In the genomic region with DNA sequence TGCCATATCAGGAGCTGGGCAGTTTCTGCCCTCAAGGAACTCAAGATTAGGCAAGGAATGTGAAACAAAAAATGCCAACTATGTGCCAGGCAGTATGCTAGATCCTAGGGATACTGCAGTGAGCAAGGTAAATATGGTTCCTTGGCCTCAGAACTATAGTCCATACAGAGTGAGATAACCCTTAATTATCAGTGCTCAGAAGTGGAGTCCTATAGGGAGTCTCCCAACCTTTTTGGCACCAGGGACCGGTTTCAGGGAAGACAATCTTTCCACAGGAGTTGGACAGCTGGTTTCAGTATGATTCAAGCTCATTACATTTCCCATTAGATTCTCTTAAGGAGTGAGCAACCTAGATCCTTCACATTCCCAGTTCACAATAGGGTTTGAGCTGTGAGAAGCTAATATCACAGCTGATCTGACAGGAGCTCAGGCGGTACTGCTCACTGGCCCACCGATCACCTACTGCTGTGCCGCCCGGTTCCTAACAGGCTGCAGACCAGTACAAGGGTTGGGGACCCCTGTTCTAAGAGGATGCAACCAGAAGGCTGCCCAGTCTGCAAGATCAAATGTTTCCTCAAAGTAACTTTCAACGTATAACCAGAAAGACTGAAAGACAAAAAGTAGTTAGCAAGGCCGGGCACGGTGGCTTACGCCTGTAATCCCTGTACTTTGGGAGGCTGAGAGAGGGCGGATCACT, we compare ENCODE assay signal across 8 cellular contexts. TPM values are rescaled to one million over a fixed set of nuclear protein-coding genes. Genes with fewer than 3 reads are reported as not detected.
DNase-seq lines count a peak whose midpoint lies in the region; ATAC-seq and TF ChIP-seq lines count a peak whose summit lies in the region.

No MANE protein-coding gene starts in this region.

- intact Hi-C loops in Caco-2 (cut with micrococcal nuclease; ENCODE audit: unreplicated experiment) = loop anchor here (2.0 kb wide), 1 partner anchor 31 kb away; the partner anchor contains the start of gene PPAT

- H3K9me3 Mint-ChIP-seq in Caco-2 (ENCODE audit: unreplicated experiment) (no peaks in the 10 kb centered on the region), chondrocyte (ENCODE audit: low read depth) (no peaks in the 10 kb centered on the region), nephron progenitor cell (no peaks in the 10 kb centered on the region)

- CTCF ChIA-PET in Caco-2 (lab: Charles Lee) = no interaction called here

- H3K27ac Mint-ChIP-seq in Caco-2 (ENCODE audit: unreplicated experiment) = peak overlapping the region; percentile 99
- peak overlapping the region; percentile 96 for H3K27ac Mint-ChIP-seq in chondrocyte (ENCODE audit: unreplicated experiment)
- peak overlapping the region; percentile 99 for H3K27ac Mint-ChIP-seq in nephron progenitor cell

- H3K4me1 Mint-ChIP-seq in Caco-2 (ENCODE audit: low read depth, unreplicated experiment) (peaks cover 6% of the 10 kb centered on the region), chondrocyte (ENCODE audit: low read depth) (peaks cover 43% of the 10 kb centered on the region), nephron progenitor cell (peaks cover 54% of the 10 kb centered on the region)

- H3K4me1 ChIP-seq in Caco-2 (peaks cover 20% of the 10 kb centered on the region), MM.1S (ENCODE audit: low read length) (peaks cover 17% of the 10 kb centered on the region)

- H3F3A ChIP-seq in MM.1S (ENCODE audit: insufficient read depth, low read length) = peaks cover 12% of the 10 kb centered on the region

- POLR2A ChIA-PET in Caco-2 (lab: Charles Lee) = interaction anchor here (0.6 to 2.1 kb wide), 3 partner anchors 17 to 79 kb away, joined by 4 to 17 read pairs (median 7); partner anchors contain the start of genes PAICS and PPAT

- no peaks in the 10 kb centered on the region for H3K9me2 ChIP-seq in MM.1S (replicated peaks; ENCODE audit: insufficient read depth, low read length)

- H2AFZ ChIP-seq in MM.1S (ENCODE audit: low read length) = no peak overlapping the region

- no TSS peak for BruUV-seq in Caco-2 (replicated peaks; lab: Mats Ljungman, UMichigan)

- DNase-seq in Caco-2 = peak in 1 of 2 experiments; percentile 7
- peak; percentile 6 for DNase-seq in MM.1S
- DNase-seq in chondrocyte (ENCODE audit: low spot score) = no peak
- DNase-seq in nephron progenitor cell = no peak
- no peak for DNase-seq in DMS153 (lab: John Stamatoyannopoulos, UW)
- no peak for DNase-seq in G401 (ENCODE audit: low spot score)
- DNase-seq in hippocampal formation (lab: John Stamatoyannopoulos, UW) = no peak

- peaks cover 87% of the 10 kb centered on the region for H3K79me2 ChIP-seq in MM.1S (ENCODE audit: low read length)

- H3K27me3 Mint-ChIP-seq in Caco-2 (ENCODE audit: insufficient read depth, unreplicated experiment) = no peaks in the 10 kb centered on the region
- H3K27me3 Mint-ChIP-seq in chondrocyte (ENCODE audit: low read depth) = no peaks in the 10 kb centered on the region
- no peaks in the 10 kb centered on the region for H3K27me3 Mint-ChIP-seq in nephron progenitor cell (ENCODE audit: low read depth, poor library complexity)

- H3K36me3 ChIP-seq in Caco-2 (ENCODE audit: control insufficient read depth, insufficient read depth, low read length) = peaks cover 2% of the 10 kb centered on the region; the same call in 1 of the 2 replicates
- peaks cover 5% of the 10 kb centered on the region; the same call in 1 of the 2 replicates for H3K36me3 ChIP-seq in MM.1S (replicated peaks; ENCODE audit: insufficient read depth, low read length)

- ATAC-seq in HG02678 (IDR thresholded peaks at IDR 0.05; ENCODE audit: unreplicated experiment) = no peak

- H3K4me3 ChIP-seq in Caco-2 (ENCODE audit: low read depth, low read length) (peak overlapping the region; percentile 76), MM.1S (ENCODE audit: low read length) (peak overlapping the region; percentile 94)

- in situ Hi-C loops in G401 (cut with HindIII; ENCODE audit: low sequenced_read_pairs) = no loop called here

- peak overlapping the region; percentile 99 for H3K4me3 Mint-ChIP-seq in Caco-2 (ENCODE audit: unreplicated experiment)
- H3K4me3 Mint-ChIP-seq in chondrocyte (ENCODE audit: unreplicated experiment) = peak overlapping the region; percentile 93
- peak overlapping the region; percentile 97 for H3K4me3 Mint-ChIP-seq in nephron progenitor cell

- H3K9ac ChIP-seq in MM.1S (ENCODE audit: low read length) = no peak overlapping the region

- no peaks in the 10 kb centered on the region for H4K20me1 ChIP-seq in MM.1S (ENCODE audit: insufficient read depth, low read length)

- H3K36me3 Mint-ChIP-seq in Caco-2 (ENCODE audit: insufficient read depth, unreplicated experiment) = peaks cover 71% of the 10 kb centered on the region
- peaks cover 6% of the 10 kb centered on the region for H3K36me3 Mint-ChIP-seq in chondrocyte (ENCODE audit: low read depth)
- peaks cover 21% of the 10 kb centered on the region for H3K36me3 Mint-ChIP-seq in nephron progenitor cell (ENCODE audit: low read depth)

- no peak overlapping the region for H3K27ac ChIP-seq in MM.1S (ENCODE audit: low read length)

- peak overlapping the region; percentile 70; the same call in 1 of the 2 replicates for H3K4me2 ChIP-seq in MM.1S (ENCODE audit: low read depth, low read length)

- TF ChIP-seq CTCF in Caco-2 (IDR thresholded peaks at IDR 0.05; ENCODE audit: insufficient read depth in 1 of 2, low read depth in 1 of 2, low read length in 1 of 2, severe bottlenecking in 1 of 2, unreplicated experiment in 1 of 2) (no peak), MM.1S (IDR thresholded peaks at IDR 0.05; ENCODE audit: low read length) (no peak), chondrocyte (IDR thresholded peaks at IDR 0.05) (no peak), nephron progenitor cell (IDR thresholded peaks at IDR 0.05) (no peak)

- no peaks in the 10 kb centered on the region for H3K9me3 ChIP-seq in Caco-2
- H3K9me3 ChIP-seq in MM.1S (replicated peaks; ENCODE audit: insufficient read depth, low read length) = no peaks in the 10 kb centered on the region

- H3K27me3 ChIP-seq in Caco-2 (replicated peaks; ENCODE audit: control insufficient read depth, insufficient read depth, low read length) = no peaks in the 10 kb centered on the region
- no peaks in the 10 kb centered on the region for H3K27me3 ChIP-seq in MM.1S (replicated peaks; ENCODE audit: insufficient read depth, low read length)

RNA-seq across cellular contexts. Expression of gene SRP72, which starts 1.7 kb away (rescaled TPM):
- total RNA-seq in Caco-2 (2022) (116 and 126 TPM in 2 replicates), chondrocyte (98.4 to 129 TPM (median 103 TPM) in 3 replicates)
- total RNA-seq in G401 (2014; rRNA removed; shearing (Covaris generic)) = 23.8 and 51.6 TPM in 2 replicates

RNA-seq across cellular contexts. Expression of gene PAICS, which starts 29.7 kb away (rescaled TPM):
- 237 and 239 TPM in 2 replicates for total RNA-seq in Caco-2 (2022)
- 53.9 to 80.7 TPM (median 55.0 TPM) in 3 replicates for total RNA-seq in chondrocyte
- total RNA-seq in G401 (2014; rRNA removed; shearing (Covaris generic)) = 152 and 224 TPM in 2 replicates

RNA-seq across cellular contexts. Expression of gene PPAT, which starts 30.3 kb away (rescaled TPM):
- total RNA-seq in Caco-2 (2022) = 55.6 and 60.7 TPM in 2 replicates
- 12.2 to 13.0 TPM (median 12.8 TPM) in 3 replicates for total RNA-seq in chondrocyte
- total RNA-seq in G401 (2014; rRNA removed; shearing (Covaris generic)) = 41.2 and 53.2 TPM in 2 replicates

RNA-seq across cellular contexts. Expression of gene ARL9, which starts 39.8 kb away (rescaled TPM):
- total RNA-seq in Caco-2 (2022) = 0.26 and 0.36 TPM in 2 replicates
- total RNA-seq in chondrocyte = 0.26 to 0.57 TPM (median 0.41 TPM) in 3 replicates
- not detected in 2 replicates for total RNA-seq in G401 (2014; rRNA removed; shearing (Covaris generic))
